Comparison of ENCODE assay signal across 10 cellular contexts in genomic region chr12:132492951-132493350, GRCh38. TPM values are rescaled to one million over a fixed set of nuclear protein-coding genes. Genes with fewer than 3 reads are reported as not detected.
DNase-seq lines count a peak whose midpoint lies in the region; ATAC-seq and TF ChIP-seq lines count a peak whose summit lies in the region.
"Had no signal": no experiment of that assay in that cellular context is flagged by ENCODE, and none has a peak within 500 bp of the region (broad histone marks: within the 10 kb centered on the region; RNA-seq: fewer than 3 reads in every experiment).

No MANE protein-coding gene starts in this region.

- no peak overlapping the region for H2AFZ ChIP-seq in mammary epithelial cell (ENCODE audit: low read depth, low read length)
- no peak overlapping the region for H2AFZ ChIP-seq in neural progenitor cell (replicated peaks)

- no peaks in the 10 kb centered on the region for H3K9me3 ChIP-seq in mammary epithelial cell (replicated peaks; ENCODE audit: insufficient read depth, low read length)
- no peaks in the 10 kb centered on the region for H3K9me3 ChIP-seq in neural progenitor cell (ENCODE audit: low read depth)

- TF ChIP-seq CTCF in C4-2B (conservative IDR thresholded peaks at IDR 0.05) (no peak), HL-60 (IDR thresholded peaks at IDR 0.05; ENCODE audit: insufficient read depth, low read length) (no peak), mammary epithelial cell (conservative IDR thresholded peaks at IDR 0.05 in 1 of 2, IDR thresholded peaks at IDR 0.05 in 1 of 2; ENCODE audit: extremely low read depth in 1 of 2, insufficient read depth in 1 of 2, low read depth in 1 of 2, low read length in 2 of 2) (no peak), neural progenitor cell (IDR thresholded peaks at IDR 0.05) (no peak)

- peaks cover 75% of the 10 kb centered on the region for H3K79me2 ChIP-seq in mammary epithelial cell (ENCODE audit: insufficient read depth, low read length)
- peaks cover 69% of the 10 kb centered on the region for H3K79me2 ChIP-seq in neural progenitor cell (ENCODE audit: low read depth)

- BruUV-seq in mammary epithelial cell (replicated peaks; lab: Mats Ljungman, UMichigan) = no TSS peak

- peaks cover 15% of the 10 kb centered on the region for H3K27me3 Mint-ChIP-seq in neural progenitor cell (ENCODE audit: insufficient read depth, low read depth)

- DNase-seq in HL-60 (ENCODE audit: low read depth in 1 of 2, low spot score in 1 of 2) (no peak), mammary epithelial cell (no peak), neural progenitor cell (ENCODE audit: low spot score) (no peak), NCI-H128 (lab: John Stamatoyannopoulos, UW; ENCODE audit: unreplicated experiment) (no peak), NCI-H1417 treated with DMSO at 0.1 percent for 48 hours (lab: John Stamatoyannopoulos, UW) (no peak)
- DNase-seq: anterior cingulate cortex, SW 1271 had no signal

- H3K27me3 ChIP-seq in HL-60 (ENCODE audit: insufficient read depth, poor library complexity, severe bottlenecking) (no peaks in the 10 kb centered on the region), mammary epithelial cell (ENCODE audit: insufficient read depth, low read length) (no peaks in the 10 kb centered on the region), neural progenitor cell (peaks cover 26% of the 10 kb centered on the region)

- H3K4me2 ChIP-seq in mammary epithelial cell (ENCODE audit: insufficient read depth, low read depth, low read length) = peak overlapping the region; percentile 59
- no peak overlapping the region for H3K4me2 ChIP-seq in neural progenitor cell

- H3K4me1 Mint-ChIP-seq in neural progenitor cell = peaks cover 33% of the 10 kb centered on the region

- dilution Hi-C loops in mammary epithelial cell (cut with HindIII; ENCODE audit: low sequenced_read_pairs) = no loop called here

- WGBS in mammary epithelial cell (ENCODE audit: low coverage, missing lambda C conversion rate) = 80% methylated on average over 1 of the region's 12 CpGs

- H3K4me1 ChIP-seq in mammary epithelial cell (ENCODE audit: insufficient read depth, low read length) = peaks cover 46% of the 10 kb centered on the region
- H3K4me1 ChIP-seq in neural progenitor cell = peaks cover 17% of the 10 kb centered on the region

- peak overlapping the region; percentile 25 for H3K4me3 Mint-ChIP-seq in neural progenitor cell

- H3K36me3 Mint-ChIP-seq in neural progenitor cell = no peaks in the 10 kb centered on the region

- in situ Hi-C loops in mammary epithelial cell (cut with MboI; ENCODE audit: low sequenced_read_pairs in 2 of 2) = no loop called here

- H3K27ac ChIP-seq in C4-2B (peak overlapping the region; percentile 94), HL-60 (replicated peaks) (0 out of 2 replicates have a peak overlapping the region, but pooled peaks have one; percentile 7), mammary epithelial cell (ENCODE audit: insufficient read depth, low read depth, low read length) (no peak overlapping the region), neural progenitor cell (no peak overlapping the region)

- H4K20me1 ChIP-seq in mammary epithelial cell (ENCODE audit: insufficient read depth, low read length) = peaks cover 21% of the 10 kb centered on the region
- H4K20me1 ChIP-seq in neural progenitor cell (ENCODE audit: low read depth) = peaks cover 74% of the 10 kb centered on the region

- no peak overlapping the region for H3K27ac Mint-ChIP-seq in neural progenitor cell

- intact Hi-C loops in mammary epithelial cell (cut with micrococcal nuclease) = loop anchor here (5.0 kb wide), 1 partner anchor 69 kb away; no protein-coding TSS in a partner anchor

- H3K9ac ChIP-seq in mammary epithelial cell (ENCODE audit: insufficient read depth, low read length) = no peak overlapping the region
- H3K9ac ChIP-seq in neural progenitor cell = no peak overlapping the region

- CTCF ChIA-PET in mammary epithelial cell (lab: Charles Lee; ENCODE audit: low non-redundant PET) = no interaction called here

- no peaks in the 10 kb centered on the region for H3K36me3 ChIP-seq in mammary epithelial cell (ENCODE audit: insufficient read depth, low read length)
- no peaks in the 10 kb centered on the region for H3K36me3 ChIP-seq in neural progenitor cell

- H3K9me3 Mint-ChIP-seq in neural progenitor cell = no peaks in the 10 kb centered on the region

- H3K4me3 ChIP-seq in HL-60 (replicated peaks; ENCODE audit: insufficient read depth, low read length) (no peak overlapping the region), mammary epithelial cell (replicated peaks in 1 of 3; ENCODE audit: insufficient read depth in 1 of 3, low read depth in 2 of 3, low read length in 3 of 3) (no peak overlapping the region), neural progenitor cell (no peak overlapping the region)

- peaks cover 7% of the 10 kb centered on the region for H3F3A ChIP-seq in neural progenitor cell (ENCODE audit: low read depth)

- ATAC-seq in GM21515 (IDR thresholded peaks at IDR 0.05; ENCODE audit: unreplicated experiment) = no peak
- no peak for ATAC-seq in GM18861 (IDR thresholded peaks at IDR 0.05; ENCODE audit: unreplicated experiment)

RNA-seq across cellular contexts. Expression of gene FBRSL1, which starts 3.0 kb away (rescaled TPM):
- total RNA-seq in mammary epithelial cell (10 to 100 TPM; 28.8 to 58.6 TPM), neural progenitor cell (ENCODE audit: low replicate concordance) (7.4 and 30.6 TPM in 2 replicates)
- polyA plus RNA-seq in mammary epithelial cell = 17.2 TPM
- polyA minus RNA-seq in mammary epithelial cell = 1.6 TPM

Comparison
In these comparisons a context has a peak if more than half of its experiments do, and no peak if none do; other contexts are left out.
1. H3K27ac ChIP-seq: peak in C4-2B (single experiment) and HL-60 (single experiment); none in mammary epithelial cell (single experiment) and neural progenitor cell (single experiment).